ENCODE assay signal across 8 cellular contexts in the genomic region with DNA sequence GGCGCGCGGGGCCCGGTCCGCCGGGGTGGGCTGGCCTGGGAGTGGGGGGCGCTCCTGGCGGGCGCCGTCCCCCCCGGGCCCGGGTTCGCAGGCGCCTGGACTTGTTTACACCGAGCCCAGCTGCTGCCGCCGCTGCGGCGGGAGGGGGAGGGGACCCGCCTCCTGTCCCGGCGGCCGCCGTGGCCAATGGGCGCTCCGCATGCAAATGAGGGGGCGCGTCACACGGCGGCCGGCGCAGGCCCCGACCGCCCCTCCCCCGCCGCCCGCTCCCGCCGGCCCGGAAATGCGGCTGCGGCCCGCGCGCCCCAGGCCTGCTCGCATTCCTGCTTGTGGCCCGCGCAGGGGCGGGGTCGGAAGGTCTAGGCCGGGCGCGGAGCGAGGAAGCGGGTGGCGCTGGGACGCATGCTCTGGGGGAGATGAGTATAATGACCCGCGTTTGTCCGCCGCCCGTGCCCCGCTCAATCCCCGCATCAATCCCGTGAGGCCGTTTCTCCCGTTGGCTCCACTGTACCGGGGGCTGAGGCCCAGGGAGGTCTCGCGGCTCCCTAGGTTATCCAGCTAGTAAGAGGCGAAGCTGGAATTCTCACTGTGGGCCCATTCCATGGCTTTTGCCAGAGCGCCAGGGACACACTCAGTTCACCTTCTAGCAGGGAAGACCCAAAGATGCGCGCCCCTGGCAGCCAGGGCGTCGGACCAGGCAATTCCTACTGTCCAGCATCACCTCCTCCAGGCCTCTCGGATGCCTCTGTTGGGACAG. TPM values are rescaled to one million over a fixed set of nuclear protein-coding genes. Genes with fewer than 3 reads are reported as not detected.
A peak's percentile ranks its signal among the peaks of the same experiment; 100 is the strongest.
DNase-seq lines count a peak whose midpoint lies in the region; ATAC-seq and TF ChIP-seq lines count a peak whose summit lies in the region.

A gene with protein sequence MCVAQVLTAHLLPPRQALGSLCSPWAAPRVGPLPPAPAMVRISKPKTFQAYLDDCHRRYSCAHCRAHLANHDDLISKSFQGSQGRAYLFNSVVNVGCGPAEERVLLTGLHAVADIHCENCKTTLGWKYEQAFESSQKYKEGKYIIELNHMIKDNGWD (minus strand): TSS at position 109 of the 757 bp plus-strand sequence. CDS start 731 bp downstream, outside the sequence.

- H3K4me3 ChIP-seq in heart left ventricle (peak within 1 kb of the TSS; percentile 28 to 96 (median 77)), tibial artery (peak within 1 kb of the TSS; percentile 82 to 90)

- ATAC-seq in GM21619 (IDR thresholded peaks at IDR 0.05; ENCODE audit: unreplicated experiment) (peak; percentile 31), heart left ventricle (peak; percentile 62 to 79 (median 75))

- intact Hi-C loops in heart left ventricle (cut with DNase I), result loop anchor here in 4 of 10 donors (1.0 to 10.0 kb wide), 5 partner anchors 27 to 319 kb away; a partner anchor contains a TSS
- intact Hi-C loops in posterior cingulate gyrus (cut with DNase I), result loop anchor here (1.0 to 10.0 kb wide), 2 partner anchors 26 to 429 kb away; a partner anchor contains a TSS
- intact Hi-C loops in tibial artery (cut with DNase I; ENCODE audit: low total_unique reads), result loop anchor here (1.0 kb wide), 1 partner anchor 27 kb away; a partner anchor contains a TSS

- H3K27me3 ChIP-seq in heart left ventricle (no peaks in the 10 kb centered on the region), tibial artery (no peaks in the 10 kb centered on the region)

- DNase-seq in COLO668 (lab: John Stamatoyannopoulos, UW; ENCODE audit: unreplicated experiment) (peak; percentile 97), NCI-H1048 (lab: John Stamatoyannopoulos, UW) (peak; percentile 59), T-helper 2 cell (peak; percentile 74 to 95 (median 85)), amniotic stem cell (lab: John Stamatoyannopoulos, UW) (peak; percentile 74), heart left ventricle (peak; percentile 94 to 98 (median 96)), posterior cingulate gyrus (peak; percentile 79 to 99 (median 93)), tibial artery (peak; percentile 94 to 97)

- WGBS in heart left ventricle, 4 donors, result 9 to 21% (median 12%) methylated on average over 31 to 77 of the region's 77 CpGs

- no peak for TF ChIP-seq CTCF in heart left ventricle (IDR thresholded peaks at IDR 0.05)
- TF ChIP-seq CTCF in tibial artery (IDR thresholded peaks at IDR 0.05), result no peak

- H3K27ac ChIP-seq in heart left ventricle (peak within 1 kb of the TSS; percentile 82 to 98 (median 94)), tibial artery (peak within 1 kb of the TSS; percentile 94 to 98)

- H3K9me3 ChIP-seq in heart left ventricle (peaks cover 0 to 31% (median 12%) of the 10 kb centered on the region in 12 donors), tibial artery (peaks cover 0 to 9% (median 0%) of the 10 kb centered on the region in 3 donors)

- H3K4me1 ChIP-seq in heart left ventricle, result peaks cover 4 to 46% (median 34%) of the 10 kb centered on the region in 12 donors
- peaks cover 0 to 45% (median 32%) of the 10 kb centered on the region in 4 donors for H3K4me1 ChIP-seq in tibial artery

- H3K36me3 ChIP-seq in heart left ventricle, result peaks cover 0 to 25% (median 14%) of the 10 kb centered on the region in 9 donors
- peaks cover 11 to 23% (median 16%) of the 10 kb centered on the region in 3 donors for H3K36me3 ChIP-seq in tibial artery

- peak; percentile 71 to 84 for TF ChIP-seq POLR2A in heart left ventricle (IDR thresholded peaks at IDR 0.05)

RNA-seq across cellular contexts. Expression of the gene that starts here (rescaled TPM):
- total RNA-seq in heart left ventricle, result 100 to 1,000 TPM in 2 of 9 donors, 10 to 100 TPM in 7; 34.8 to 248 (median 49.3) TPM
- polyA plus RNA-seq in heart left ventricle, result 100 to 1,000 TPM in 1 of 2 donors, 10 to 100 TPM in 1; 57.1 to 106 TPM

Comparison
In these comparisons a context has a peak if more than half of its experiments do, and no peak if none do; other contexts are left out.
1. Peak in every context shown above with its lines: DNase-seq, ATAC-seq, H3K4me3 ChIP-seq and H3K27ac ChIP-seq.